7 cellular contexts compared by ENCODE assay signal in the genomic region with DNA sequence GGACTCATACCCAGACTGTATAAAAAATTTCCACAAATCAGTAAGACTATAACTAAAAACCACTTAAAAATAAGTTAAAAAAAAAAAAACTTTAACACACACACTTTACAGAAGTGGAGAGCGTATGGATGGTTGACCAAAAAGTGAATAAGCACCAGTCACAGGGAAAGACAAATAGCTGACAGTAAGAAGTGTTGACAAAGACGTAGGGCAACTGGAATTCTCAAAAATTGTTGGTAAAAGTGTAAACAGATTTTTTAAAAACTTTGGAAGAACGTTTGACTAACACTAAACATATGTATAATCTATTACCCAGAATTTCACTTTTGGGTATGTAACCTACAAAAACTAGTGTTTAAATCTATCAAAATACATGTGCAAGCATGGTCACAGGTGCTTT.
"Had no signal": no experiment of that assay in that cellular context is flagged by ENCODE, and none has a peak within 500 bp of the region (broad histone marks: within the 10 kb centered on the region; RNA-seq: fewer than 3 reads in every experiment).

No MANE protein-coding gene starts in this region.

- DNase-seq: IMR-90, KBM-7, KG1 had no signal

- H3K27ac ChIP-seq: HL-60, KMS-11 had no signal

- H3K27ac Mint-ChIP-seq: IgD-negative memory B cell had no signal

- H3K36me3 Mint-ChIP-seq: IgD-negative memory B cell had no signal

- H3K4me2 ChIP-seq: KMS-11 had no signal

- FAIRE-seq: HTR-8/SVneo had no signal

- H3K9ac ChIP-seq: KMS-11 had no signal
